ENCODE assay signal across 15 cellular contexts in genomic region chr4:13182136-13182535, GRCh38.
A peak's percentile ranks its signal among the peaks of the same experiment; 100 is the strongest.
DNase-seq lines count a peak whose midpoint lies in the region; ATAC-seq and TF ChIP-seq lines count a peak whose summit lies in the region.
"Had no signal": no experiment of that assay in that cellular context is flagged by ENCODE, and none has a peak within 500 bp of the region (broad histone marks: within the 10 kb centered on the region; RNA-seq: fewer than 3 reads in every experiment).

No MANE protein-coding gene starts in this region.

- intact Hi-C loops in head of caudate nucleus (cut with DNase I): no loop called here

- H3K14ac ChIP-seq in mesenchymal stem cell (ENCODE audit: low read length in 2 of 2): no peak overlapping the region

- H2BK120ac ChIP-seq in mesenchymal stem cell (ENCODE audit: low read depth, low read length): no peak overlapping the region

- H3K27me3 ChIP-seq in brain microvascular endothelial cell (replicated peaks): no peaks in the 10 kb centered on the region
- no peaks in the 10 kb centered on the region for H3K27me3 ChIP-seq in mesenchymal stem cell (ENCODE audit: control insufficient read depth in 1 of 2, insufficient read depth in 1 of 2, low read length in 2 of 2)
- H3K27me3 ChIP-seq: BE2C had no signal

- no peak overlapping the region for H3K4ac ChIP-seq in mesenchymal stem cell (ENCODE audit: low read depth in 1 of 2, low read length in 2 of 2)

- H3K27ac ChIP-seq in brain microvascular endothelial cell (no peak overlapping the region), mesenchymal stem cell (ENCODE audit: low read length, poor library complexity, severe bottlenecking) (no peak overlapping the region)
- H3K27ac ChIP-seq: A549, C4-2B, HL-60 had no signal

- no peak overlapping the region for H4K91ac ChIP-seq in mesenchymal stem cell (ENCODE audit: low read length)

- H2BK12ac ChIP-seq in mesenchymal stem cell (ENCODE audit: low read length in 2 of 2): no peak overlapping the region

- H2AFZ ChIP-seq in mesenchymal stem cell (ENCODE audit: low read depth, low read length): no peak overlapping the region

- H3K4me3 ChIP-seq in brain microvascular endothelial cell (ENCODE audit: low read depth, low read length) (no peak overlapping the region), mesenchymal stem cell (ENCODE audit: insufficient read depth in 1 of 2, low read depth in 1 of 2, low read length in 2 of 2) (no peak overlapping the region)
- H3K4me3 ChIP-seq: A549 had no signal

- H4K8ac ChIP-seq in mesenchymal stem cell (ENCODE audit: low read length): no peak overlapping the region

- in situ Hi-C loops in brain microvascular endothelial cell (cut with HindIII; ENCODE audit: low pct_ligation_motif_present, low sequenced_read_pairs): no loop called here

- no peak for ATAC-seq in HG03521 (IDR thresholded peaks at IDR 0.05; ENCODE audit: unreplicated experiment)
- no peak for ATAC-seq in GM19023 (IDR thresholded peaks at IDR 0.05; ENCODE audit: unreplicated experiment)
- ATAC-seq: A549, HCT116 had no signal

- H2BK15ac ChIP-seq in mesenchymal stem cell (ENCODE audit: low read depth, poor library complexity, severe bottlenecking): no peak overlapping the region

- no peak overlapping the region for H3K9ac ChIP-seq in mesenchymal stem cell (ENCODE audit: low read length)

- H3K79me1 ChIP-seq in mesenchymal stem cell (replicated peaks; ENCODE audit: low read length, poor library complexity, severe bottlenecking): no peaks in the 10 kb centered on the region

- H3K4me2 ChIP-seq in mesenchymal stem cell (ENCODE audit: low read length, poor library complexity, severe bottlenecking): no peak overlapping the region
- H3K4me2 ChIP-seq: A549 had no signal

- H3K36me3 ChIP-seq in brain microvascular endothelial cell (replicated peaks) (no peaks in the 10 kb centered on the region), mesenchymal stem cell (ENCODE audit: control insufficient read depth in 1 of 2, insufficient read depth in 2 of 2, low read depth in 1 of 2, low read length in 2 of 2) (no peaks in the 10 kb centered on the region)
- H3K36me3 ChIP-seq: BE2C had no signal

- H3K23ac ChIP-seq in mesenchymal stem cell (ENCODE audit: low read length in 2 of 2): no peak overlapping the region

- H3K4me1 ChIP-seq in mesenchymal stem cell (ENCODE audit: control insufficient read depth, insufficient read depth, low read depth, low read length): no peaks in the 10 kb centered on the region
- H3K4me1 ChIP-seq: A549, BE2C had no signal

- H2BK5ac ChIP-seq in mesenchymal stem cell (ENCODE audit: low read depth, low read length, poor library complexity, severe bottlenecking): no peak overlapping the region

- H3K18ac ChIP-seq in mesenchymal stem cell (ENCODE audit: low read depth in 1 of 2, low read length in 2 of 2): no peak overlapping the region

- peak; percentile 2 for DNase-seq in EL
- DNase-seq in M059J (ENCODE audit: low read depth): peak; percentile 58
- peak; percentile 8 for DNase-seq in brain microvascular endothelial cell
- peak; percentile 29 for DNase-seq in mesenchymal stem cell
- DNase-seq in head of caudate nucleus: no peak
- DNase-seq: BE2C; CD4-positive, alpha-beta memory T cell; DMS79; GDM1 had no signal

- TF ChIP-seq CTCF in brain microvascular endothelial cell (IDR thresholded peaks at IDR 0.05; ENCODE audit: low read depth, low read length, missing control alignments): no peak

- no peak overlapping the region for H2AK5ac ChIP-seq in mesenchymal stem cell (ENCODE audit: low read length, severe bottlenecking)

- no peaks in the 10 kb centered on the region for H3K9me3 ChIP-seq in mesenchymal stem cell (ENCODE audit: control insufficient read depth, low read length)
- H3K9me3 ChIP-seq: A549, BE2C had no signal

Comparison
In these comparisons a context has a peak if more than half of its experiments do, and no peak if none do; other contexts are left out.
1. DNase-seq: peak in EL (single experiment), M059J (single experiment), brain microvascular endothelial cell (single experiment) and mesenchymal stem cell (single experiment); none in head of caudate nucleus (0 of 42).